ENCODE assay signal across 8 cellular contexts in genomic region chr10:6164271-6165095, GRCh38. TPM values are rescaled to one million over a fixed set of nuclear protein-coding genes. Genes with fewer than 3 reads are reported as not detected.
DNase-seq lines count a peak whose midpoint lies in the region; ATAC-seq, FAIRE-seq and TF ChIP-seq lines count a peak whose summit lies in the region.

No MANE protein-coding gene starts in this region.

- H3K4me3 ChIP-seq in esophagus (ENCODE audit: low read depth in 1 of 2, low read length in 2 of 2) (peak overlapping the region; percentile 70 to 83), prostate gland (peak overlapping the region; percentile 45 to 52)

- peak; percentile 29 for FAIRE-seq in GM18507 (lab: Jason Lieb, UNC)

- H3K27me3 ChIP-seq in esophagus (ENCODE audit: control insufficient read depth in 1 of 2, insufficient read depth in 2 of 2, low read length in 2 of 2) = no peaks in the 10 kb centered on the region
- no peaks in the 10 kb centered on the region for H3K27me3 ChIP-seq in prostate gland (replicated peaks; ENCODE audit: insufficient read depth)

- peaks cover 0 to 2% of the 10 kb centered on the region in 2 donors for H3K36me3 ChIP-seq in esophagus (ENCODE audit: control insufficient read depth in 2 of 2, insufficient read depth in 2 of 2, low read length in 1 of 2)
- H3K36me3 ChIP-seq in prostate gland = no peaks in the 10 kb centered on the region

- intact Hi-C loops in prostate gland (cut with DNase I) = loop anchor here (5.0 kb wide), 1 partner anchor 38 kb away; the partner anchor contains the start of gene PFKFB3

- TF ChIP-seq CTCF in prostate gland (IDR thresholded peaks at IDR 0.05) = no peak

- no peak for ATAC-seq in GM21619 (IDR thresholded peaks at IDR 0.05; ENCODE audit: unreplicated experiment)
- ATAC-seq in GM21576 (IDR thresholded peaks at IDR 0.05; ENCODE audit: unreplicated experiment) = no peak

- no peak for TF ChIP-seq POLR2A in prostate gland (IDR thresholded peaks at IDR 0.05)

- H3K4me1 ChIP-seq in esophagus (ENCODE audit: control insufficient read depth in 2 of 2, insufficient read depth in 2 of 2, low read length in 1 of 2) (peaks cover 2 to 10% of the 10 kb centered on the region in 2 donors), prostate gland (replicated peaks) (no peaks in the 10 kb centered on the region)

- peak overlapping the region; percentile 89 to 91 for H3K27ac ChIP-seq in esophagus (ENCODE audit: low read depth in 2 of 2, low read length in 1 of 2)
- H3K27ac ChIP-seq in prostate gland = peak overlapping the region; percentile 71 to 83

- WGBS in esophagus, 2 donors = 14 to 15% methylated on average over 16 of the region's 16 CpGs
- WGBS in prostate gland = 21% methylated on average over 16 of the region's 16 CpGs

- no peaks in the 10 kb centered on the region for H3K9me3 ChIP-seq in esophagus (ENCODE audit: control insufficient read depth in 2 of 2, insufficient read depth in 1 of 2, low read depth in 1 of 2, low read length in 1 of 2)
- H3K9me3 ChIP-seq in prostate gland = no peaks in the 10 kb centered on the region

- DNase-seq in GM18507 (ENCODE audit: extremely low spot score, insufficient read length, low read depth) = no peak
- DNase-seq in RKO (ENCODE audit: low spot score) = peak; percentile 61
- no peak for DNase-seq in prostate gland (ENCODE audit: low spot score)
- DNase-seq in dedifferentiated amniotic fluid mesenchymal stem cell (ENCODE audit: extremely low spot score) = no peak
- no peak for DNase-seq in hippocampal formation (lab: John Stamatoyannopoulos, UW)

RNA-seq across cellular contexts. Expression of gene PFKFB3, which starts 38.2 kb away (rescaled TPM):
- 10 to 100 TPM; 26.2 to 42.7 TPM for polyA plus RNA-seq in esophagus
- 10 to 100 TPM; 24.3 to 52.7 TPM for total RNA-seq in prostate gland
